Comparison of ENCODE assay signal across 16 cellular contexts in genomic region chr6:84772428-84773132, GRCh38. TPM values are rescaled to one million over a fixed set of nuclear protein-coding genes. Genes with fewer than 3 reads are reported as not detected.
DNase-seq lines count a peak whose midpoint lies in the region; TF ChIP-seq lines count a peak whose summit lies in the region.
"Had no signal": no experiment of that assay in that cellular context is flagged by ENCODE, and none has a peak within 500 bp of the region (broad histone marks: within the 10 kb centered on the region; RNA-seq: fewer than 3 reads in every experiment).

No MANE protein-coding gene starts in this region.

- H3K9ac ChIP-seq in adipocyte (ENCODE audit: low read length) (peak overlapping the region; percentile 88), skeletal muscle tissue (ENCODE audit: low read depth in 1 of 3, low read length in 3 of 3) (no peak overlapping the region)

- DNase-seq in NCI-H2227 (lab: John Stamatoyannopoulos, UW; ENCODE audit: unreplicated experiment) (peak; percentile 33), NCI-H2227 treated with DMSO at 0.1 percent for 48 hours (lab: John Stamatoyannopoulos, UW) (no peak), adipocyte (ENCODE audit: low read depth) (no peak), right atrium auricular region (ENCODE audit: low spot score) (no peak), hippocampal formation (lab: John Stamatoyannopoulos, UW) (no peak), SW 1271 (lab: John Stamatoyannopoulos, UW) (no peak)
- no peak for DNase-seq in stimulated activated naive CD4-positive, alpha-beta T cell (lab: John Stamatoyannopoulos, UW)
- DNase-seq: DMS 273 treated with DMSO at 0.1 percent for 48 hours; effector memory CD8-positive, alpha-beta T cell; MV-4-11; NCI-H345; PC-3 had no signal

- H3K4me3 ChIP-seq in adipocyte (ENCODE audit: low read length) (peak overlapping the region; percentile 82), right atrium auricular region (peak overlapping the region; percentile 42 to 52), skeletal muscle tissue (ENCODE audit: low read length in 3 of 3) (peak overlapping the region in 2 of 3 donors; percentile 39 to 61)

- peaks cover 2% of the 10 kb centered on the region for H3K4me1 ChIP-seq in adipocyte (ENCODE audit: control insufficient read depth, insufficient read depth, low read length)
- peaks cover 0 to 19% of the 10 kb centered on the region in 2 donors for H3K4me1 ChIP-seq in right atrium auricular region
- H3K4me1 ChIP-seq in skeletal muscle tissue (ENCODE audit: control insufficient read depth in 3 of 3, insufficient read depth in 3 of 3, low read length in 3 of 3): peaks cover 0 to 7% (median 3%) of the 10 kb centered on the region in 3 donors

- H3K27me3 ChIP-seq in adipocyte (replicated peaks; ENCODE audit: control insufficient read depth, insufficient read depth, low read length): no peaks in the 10 kb centered on the region
- peaks cover 0 to 6% of the 10 kb centered on the region in 2 donors for H3K27me3 ChIP-seq in right atrium auricular region
- peaks cover 43 to 80% (median 55%) of the 10 kb centered on the region in 3 donors for H3K27me3 ChIP-seq in skeletal muscle tissue (ENCODE audit: control insufficient read depth in 3 of 3, insufficient read depth in 3 of 3, low read length in 3 of 3)

- no peaks in the 10 kb centered on the region for H3K9me3 ChIP-seq in adipocyte (ENCODE audit: control insufficient read depth, low read length)
- no peaks in the 10 kb centered on the region for H3K9me3 ChIP-seq in right atrium auricular region
- H3K9me3 ChIP-seq in skeletal muscle tissue (ENCODE audit: control insufficient read depth in 3 of 3, low read length in 3 of 3): peaks cover 0 to 2% (median 0%) of the 10 kb centered on the region in 3 donors
- H3K9me3 ChIP-seq: upper lobe of left lung had no signal

- H3K27ac ChIP-seq in right atrium auricular region: peak overlapping the region; percentile 79 to 82
- H3K27ac ChIP-seq in skeletal muscle tissue (ENCODE audit: low read depth, low read length): no peak overlapping the region
- H3K27ac ChIP-seq: upper lobe of left lung had no signal

- H3K36me3 ChIP-seq in adipocyte (ENCODE audit: control insufficient read depth, insufficient read depth, low read length, severe bottlenecking) (no peaks in the 10 kb centered on the region), right atrium auricular region (no peaks in the 10 kb centered on the region), skeletal muscle tissue (ENCODE audit: control insufficient read depth in 3 of 3, insufficient read depth in 3 of 3, low read length in 3 of 3) (no peaks in the 10 kb centered on the region)
- H3K36me3 ChIP-seq: upper lobe of left lung had no signal

- no peak for TF ChIP-seq CTCF in right atrium auricular region (IDR thresholded peaks at IDR 0.05)

RNA-seq across cellular contexts. Expression of gene TBX18, which starts 8.2 kb away (rescaled TPM):
- total RNA-seq in right atrium auricular region (10 to 100 TPM in 1 of 2 donors, 1 to 10 TPM in 1; 8.2 to 13.1 TPM), skeletal muscle tissue (22.4 TPM)
- total RNA-seq: A172; activated CD8-positive, alpha-beta memory T cell treated with anti-CD3 and anti-CD28 coated beads for 36 hours; PC-3 had no signal
